ENCODE assay signal across 8 cellular contexts in the genomic region with DNA sequence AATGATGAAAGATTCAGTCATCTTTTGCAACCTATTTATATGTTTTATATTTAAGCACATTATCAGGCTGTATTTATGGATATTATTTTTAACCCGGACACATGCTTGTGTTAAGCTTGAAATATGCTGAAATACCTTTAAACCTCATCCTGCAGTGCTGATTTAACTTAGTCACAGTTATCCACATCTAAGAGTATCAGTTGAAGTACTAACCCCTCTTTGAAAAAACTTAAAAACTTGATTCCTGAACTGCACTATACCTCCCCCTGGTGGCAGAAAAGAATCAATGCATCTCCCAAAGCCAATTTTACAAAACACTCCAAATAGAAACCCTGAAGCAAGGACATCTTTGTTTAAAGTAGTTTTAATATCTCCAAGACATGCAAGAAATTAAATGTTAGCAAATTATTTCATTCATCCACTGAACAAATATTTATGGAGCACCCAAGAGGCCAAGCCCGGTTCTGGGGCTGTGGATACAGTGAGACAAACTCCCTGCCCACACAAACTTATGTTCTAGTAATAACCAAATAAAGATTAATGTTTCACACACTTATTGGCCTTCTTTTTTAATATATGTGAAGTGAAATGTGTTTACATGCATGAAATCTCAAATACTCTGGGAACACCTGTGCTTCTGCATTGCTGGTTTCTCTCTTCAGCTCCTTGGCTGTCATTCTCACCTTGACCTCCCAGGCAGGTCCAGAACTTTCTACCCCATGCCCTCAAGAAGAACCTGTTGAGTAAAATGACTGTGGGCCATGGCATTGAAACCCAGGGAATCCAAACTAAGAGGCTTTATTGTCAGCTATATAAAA. TPM values are rescaled to one million over a fixed set of nuclear protein-coding genes. Genes with fewer than 3 reads are reported as not detected.
DNase-seq lines count a peak whose midpoint lies in the region; ATAC-seq, FAIRE-seq and TF ChIP-seq lines count a peak whose summit lies in the region.

No MANE protein-coding gene starts in this region.

- H3K27me3 ChIP-seq in small intestine (ENCODE audit: control insufficient read depth in 2 of 2, insufficient read depth in 2 of 2, low read length in 2 of 2), result no peaks in the 10 kb centered on the region

- peak; percentile 20 to 35; a peak in 2 of 6 replicates for ATAC-seq in A549
- no peak for ATAC-seq in GM21576 (IDR thresholded peaks at IDR 0.05; ENCODE audit: unreplicated experiment)

- peak; percentile 91 for TF ChIP-seq CTCF in A549 (IDR thresholded peaks at IDR 0.05)

- CTCF ChIA-PET in A549 (lab: Yijun Ruan, JAX), result interaction anchor here (0.6 to 3.9 kb wide), 38 partner anchors 8 to 287 kb away, joined by 3 to 34 read pairs (median 3); no protein-coding TSS in a partner anchor

- POLR2A ChIA-PET in A549 (lab: Yijun Ruan, JAX), result no interaction called here

- TF ChIP-seq RAD21 in A549 (conservative IDR thresholded peaks at IDR 0.05 in 1 of 2, IDR thresholded peaks at IDR 0.05 in 1 of 2), result peak; percentile 71 to 72

- H3K4me2 ChIP-seq in A549, result peak overlapping the region; percentile 5; the same call in 1 of the 3 replicates

- FAIRE-seq in A549 (lab: Jason Lieb, UNC), result no peak
- FAIRE-seq in small intestine (lab: Jason Lieb, UNC), result no peak

- H3K4me1 ChIP-seq in A549 (peaks cover 8% of the 10 kb centered on the region; the same call in 2 of the 3 replicates), small intestine (ENCODE audit: control insufficient read depth in 2 of 2, insufficient read depth in 1 of 2, low read depth in 1 of 2, low read length in 1 of 2) (peaks cover 0 to 3% of the 10 kb centered on the region in 2 donors)

- peak; percentile 33 to 53 for DNase-seq in A549 (ENCODE audit: low read depth in 1 of 2, low spot score in 1 of 2)
- DNase-seq in GF-D8 (lab: John Stamatoyannopoulos, UW), result peak; percentile 60
- DNase-seq in NCI-H345 (lab: John Stamatoyannopoulos, UW), result peak; percentile 5
- DNase-seq in amniotic epithelial cell (ENCODE audit: low read depth), result peak; percentile 75
- DNase-seq in hepatic stellate cell (ENCODE audit: low spot score), result peak; percentile 42
- DNase-seq in small intestine, result peak; percentile 37
- DNase-seq in stimulated activated CD4-positive, alpha-beta T cell treated with anti-CD3 and anti-CD28 coated beads, Interleukin-4, amount 100 ng/mL, for 1 hour, result no peak

- H3K4me3 ChIP-seq in A549, result no peak overlapping the region
- H3K4me3 ChIP-seq in small intestine (ENCODE audit: low read depth in 1 of 2, low read length in 2 of 2), result no peak overlapping the region

- TF ChIP-seq EP300 in A549 (IDR thresholded peaks at IDR 0.05), result no peak

- H3K27ac ChIP-seq in A549 (peak overlapping the region in 1 of 2 experiments; percentile 51; a peak in 2 of 6 replicates), small intestine (ENCODE audit: low read depth in 1 of 2, low read length in 1 of 2) (no peak overlapping the region)

- TF ChIP-seq POLR2A in A549 (IDR thresholded peaks at IDR 0.05; ENCODE audit: low read length), result no peak

- 5% methylated on average over 2 of the region's 2 CpGs for WGBS in A549 (ENCODE audit: missing lambda C conversion rate)
- 11 to 19% (median 12%) methylated on average over 2 of the region's 2 CpGs for WGBS in small intestine, 3 donors

- no peaks in the 10 kb centered on the region for H3K36me3 ChIP-seq in small intestine (ENCODE audit: control insufficient read depth in 2 of 2, insufficient read depth in 2 of 2, low read length in 2 of 2)

- H3K9me3 ChIP-seq in A549 (no peaks in the 10 kb centered on the region), small intestine (ENCODE audit: control insufficient read depth, low read depth) (no peaks in the 10 kb centered on the region)

TF ChIP-seq in A549, 52 proteins besides CTCF, POLR2A, EP300 and RAD21:
- TF ChIP-seq RFX5 (IDR thresholded peaks at IDR 0.05) (no peak), FOXS1 (CRISPR knock-in tag; IDR thresholded peaks at IDR 0.05) (no peak), CEBPB (IDR thresholded peaks at IDR 0.05) (no peak), SMC3 (IDR thresholded peaks at IDR 0.05) (peak; percentile 73), ZNF302 (CRISPR knock-in tag; IDR thresholded peaks at IDR 0.05) (no peak), CBX8 (IDR thresholded peaks at IDR 0.05) (no peak), PHF8 (IDR thresholded peaks at IDR 0.05; ENCODE audit: borderline replicate concordance, low read depth) (no peak)
- TF ChIP-seq, protein P1, sequence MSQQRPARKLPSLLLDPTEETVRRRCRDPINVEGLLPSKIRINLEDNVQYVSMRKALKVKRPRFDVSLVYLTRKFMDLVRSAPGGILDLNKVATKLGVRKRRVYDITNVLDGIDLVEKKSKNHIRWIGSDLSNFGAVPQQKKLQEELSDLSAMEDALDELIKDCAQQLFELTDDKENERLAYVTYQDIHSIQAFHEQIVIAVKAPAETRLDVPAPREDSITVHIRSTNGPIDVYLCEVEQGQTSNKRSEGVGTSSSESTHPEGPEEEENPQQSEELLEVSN (IDR thresholded peaks at IDR 0.05; ENCODE audit: borderline replicate concordance, low read depth), result no peak

RNA-seq across cellular contexts. Expression of gene SVIL, which starts 44.0 kb away (rescaled TPM):
- polyA plus RNA-seq in A549 (2011; rRNA removed) (20.4 and 26.7 TPM in 2 replicates), A549 (2017; fragmentation: RNase III; extraction: RNeasy Plus Mini Kit Qiagen cat#74134 plus additional on column Dnase treatment) (9.6 to 12.1 TPM (median 12.0 TPM) in 3 replicates), small intestine (10 to 100 TPM in 1 of 3 donors, 1 to 10 TPM in 2; 6.7 to 12.1 (median 7.6) TPM)
- 4.1 and 4.3 TPM in 2 replicates for polyA plus RNA-seq in A549 (2012; cell fraction: cytosol; rRNA removed)
- polyA plus RNA-seq in A549 (2012; cell fraction: nucleus; rRNA removed), result 11.7 and 14.1 TPM in 2 replicates
- polyA minus RNA-seq in A549 (2011; rRNA and poly(A)+ RNA removed), result 23.6 and 32.6 TPM in 2 replicates
